ENCODE assay signal across 19 cellular contexts in genomic region chr3:525415-525814, GRCh38.
"Had no signal": no experiment of that assay in that cellular context is flagged by ENCODE, and none has a peak within 500 bp of the region (broad histone marks: within the 10 kb centered on the region; RNA-seq: fewer than 3 reads in every experiment).

No MANE protein-coding gene starts in this region.

- H3K27ac ChIP-seq: esophagus squamous epithelium, neutrophil, psoas muscle, right lobe of liver, suprapubic skin, thyroid gland, uterus had no signal

- H3K36me3 ChIP-seq: esophagus squamous epithelium, neutrophil, right lobe of liver, suprapubic skin, thyroid gland, uterus had no signal

- H3K27me3 ChIP-seq: esophagus squamous epithelium, neutrophil, right lobe of liver, suprapubic skin, thyroid gland, uterus had no signal

- H3K9me3 ChIP-seq: esophagus squamous epithelium, neutrophil, psoas muscle, right lobe of liver, thyroid gland, uterus had no signal

- FAIRE-seq: kidney had no signal

- H3K4me1 ChIP-seq: esophagus squamous epithelium, psoas muscle, right lobe of liver, suprapubic skin, thyroid gland, uterus had no signal

- H3K4me3 ChIP-seq: esophagus squamous epithelium, mucosa of descending colon, psoas muscle, right lobe of liver, suprapubic skin, thyroid gland, uterus had no signal

- ATAC-seq: effector memory CD8-positive, alpha-beta T cell; left colon; mucosa of descending colon; naive thymus-derived CD8-positive, alpha-beta T cell; psoas muscle; right lobe of liver; stimulated activated effector memory CD8-positive, alpha-beta T cell treated with anti-CD3 and anti-CD28 coated beads, Interleukin-12 subunit alpha, Interleukin-12 subunit beta, amount 100 ng/mL, for 72 hours; stimulated activated naive CD8-positive, alpha-beta T cell treated with anti-CD3 and anti-CD28 coated beads, Interleukin-15, Interleukin-2, amounts not matched to agents 100 U/mL and 50 U/mL, for 24 hours had no signal

- DNase-seq: effector memory CD8-positive, alpha-beta T cell; esophagus squamous epithelium; foreskin fibroblast; kidney; left colon; mammary epithelial cell; mucosa of descending colon; naive thymus-derived CD8-positive, alpha-beta T cell; psoas muscle; retina; right lobe of liver; stimulated activated CD4-positive, alpha-beta T cell treated with anti-CD3 and anti-CD28 coated beads, Interleukin-4, amount 100 ng/mL, for 1 hour; stimulated activated CD8-positive, alpha-beta memory T cell treated with anti-CD3 and anti-CD28 coated beads, Interleukin-4, amount 100 ng/mL, for 48 hours; stimulated activated naive CD8-positive, alpha-beta T cell treated with anti-CD3 and anti-CD28 coated beads, Interleukin-15, Interleukin-2, amounts not matched to agents 100 U/mL and 50 U/mL, for 24 hours; thyroid gland; uterus had no signal
